28 cellular contexts compared by ENCODE assay signal in the genomic region with DNA sequence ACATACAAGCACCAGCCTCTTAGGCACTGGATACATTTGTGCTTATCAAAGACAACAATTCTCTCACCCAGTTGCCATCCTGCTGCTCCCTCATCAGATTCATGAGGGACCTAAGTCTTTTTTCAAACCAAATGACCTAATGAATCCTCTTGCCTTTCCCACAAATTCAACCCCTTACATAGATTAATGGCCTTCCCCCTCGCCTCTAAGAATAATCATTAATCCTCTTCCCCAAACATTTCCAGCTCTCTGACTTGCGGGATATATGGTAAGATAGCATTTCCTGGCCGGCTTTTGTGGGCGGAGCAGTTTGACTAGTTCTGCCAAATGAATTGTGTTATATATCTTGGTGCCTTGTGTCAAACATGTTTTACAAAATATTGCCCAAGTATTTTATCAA.
"Had no signal": no experiment of that assay in that cellular context is flagged by ENCODE, and none has a peak within 500 bp of the region (broad histone marks: within the 10 kb centered on the region; RNA-seq: fewer than 3 reads in every experiment).

No MANE protein-coding gene starts in this region.

- H3K4me1 Mint-ChIP-seq: naive B cell; natural killer cell; nephron progenitor cell; neural progenitor cell; stimulated activated naive B cell treated with anti-CD40 and anti-IgM and Interleukin-4, amounts not matched to agents 10 μg/mL and 1 μg/mL and 100 μg/mL, for 72 hours had no signal

- H3K4me3 Mint-ChIP-seq: mesothelial cell of epicardium; naive B cell; natural killer cell; nephron progenitor cell; neural progenitor cell; stimulated activated naive B cell treated with anti-CD40 and anti-IgM and Interleukin-4, amounts not matched to agents 10 μg/mL and 1 μg/mL and 100 μg/mL, for 72 hours; stimulated activated naive CD8-positive, alpha-beta T cell treated with anti-CD3 and anti-CD28 coated beads, Interleukin-15, Interleukin-2, amounts not matched to agents 100 ng/mL and 50 ng/mL, for 24 hours; type B pancreatic cell had no signal

- H3K9me3 ChIP-seq: left lung, lower lobe of right lung, neutrophil, right atrium auricular region, right lobe of liver, suprapubic skin, thoracic aorta, tibial artery, uterus had no signal

- H3K9ac ChIP-seq: neural progenitor cell, parathyroid adenoma had no signal

- H3K27me3 Mint-ChIP-seq: naive B cell; stimulated activated naive B cell treated with anti-CD40 and anti-IgM and Interleukin-4, amounts not matched to agents 10 μg/mL and 1 μg/mL and 100 μg/mL, for 72 hours; stimulated activated naive CD8-positive, alpha-beta T cell treated with anti-CD3 and anti-CD28 coated beads, Interleukin-15, Interleukin-2, amounts not matched to agents 100 ng/mL and 50 ng/mL, for 24 hours had no signal

- DNase-seq: kidney; left colon; left lung; lower lobe of right lung; mammary epithelial cell; mesenchymal stem cell; naive B cell; natural killer cell; nephron progenitor cell; occipital lobe; right lobe of liver; stimulated activated CD4-positive, alpha-beta T cell treated with anti-CD3 and anti-CD28 coated beads, Interleukin-12 subunit alpha, Interleukin-12 subunit beta, amount 100 ng/mL, for 4 hours; stimulated activated CD4-positive, alpha-beta T cell treated with anti-CD3 and anti-CD28 coated beads, Interleukin-15, amount 100 ng/mL, for 24 hours; stimulated activated CD4-positive, alpha-beta T cell treated with anti-CD3 and anti-CD28 coated beads, Interleukin-2, amount 100 ng/mL, for 24 hours; stimulated activated CD4-positive, alpha-beta T cell treated with anti-CD3 and anti-CD28 coated beads, Interleukin-4, amount 100 ng/mL, for 1 hour; stimulated activated naive B cell treated with anti-CD40 and anti-IgM and Interleukin-4, amounts not matched to agents 10 μg/mL and 1 μg/mL and 100 μg/mL, for 72 hours; tibial artery; uterus had no signal

- H2AFZ ChIP-seq: hepatocyte, neural progenitor cell, parathyroid adenoma had no signal

- H3K36me3 Mint-ChIP-seq: mesothelial cell of epicardium, natural killer cell, neural progenitor cell had no signal

- H3K27ac Mint-ChIP-seq: mesothelial cell of epicardium; naive B cell; natural killer cell; nephron progenitor cell; neural progenitor cell; stimulated activated naive B cell treated with anti-CD40 and anti-IgM and Interleukin-4, amounts not matched to agents 10 μg/mL and 1 μg/mL and 100 μg/mL, for 72 hours; stimulated activated naive CD8-positive, alpha-beta T cell treated with anti-CD3 and anti-CD28 coated beads, Interleukin-15, Interleukin-2, amounts not matched to agents 100 ng/mL and 50 ng/mL, for 24 hours; type B pancreatic cell had no signal

- H3K4me3 ChIP-seq: hepatocyte, left lung, lower lobe of right lung, neural progenitor cell, right atrium auricular region, right lobe of liver, suprapubic skin, thoracic aorta, tibial artery, uterus had no signal

- H3K27me3 ChIP-seq: hepatocyte, left lung, neural progenitor cell, neutrophil, right atrium auricular region, right lobe of liver, suprapubic skin, tibial artery, uterus had no signal

- H3K9me3 Mint-ChIP-seq: nephron progenitor cell; neural progenitor cell; stimulated activated naive CD8-positive, alpha-beta T cell treated with anti-CD3 and anti-CD28 coated beads, Interleukin-15, Interleukin-2, amounts not matched to agents 100 ng/mL and 50 ng/mL, for 24 hours had no signal

- ATAC-seq: left colon; left lung; lower lobe of right lung; natural killer cell; right lobe of liver; stimulated activated naive B cell treated with anti-CD40 and anti-IgM and Interleukin-4, amounts not matched to agents 10 μg/mL and 1 μg/mL and 100 μg/mL, for 72 hours had no signal

- FAIRE-seq: kidney had no signal

- H3K79me2 ChIP-seq: hepatocyte, parathyroid adenoma had no signal

- H3K27ac ChIP-seq: hepatocyte, left lung, lower lobe of right lung, neural progenitor cell, neutrophil, parathyroid adenoma, right atrium auricular region, right lobe of liver, suprapubic skin, thoracic aorta, tibial artery, uterus had no signal

- H3K4me1 ChIP-seq: left lung, lower lobe of right lung, neural progenitor cell, parathyroid adenoma, right atrium auricular region, right lobe of liver, suprapubic skin, tibial artery, uterus had no signal

- H3K36me3 ChIP-seq: left lung, lower lobe of right lung, neural progenitor cell, neutrophil, right atrium auricular region, right lobe of liver, suprapubic skin, thoracic aorta, tibial artery, uterus had no signal

- H3K4me2 ChIP-seq: hepatocyte, neural progenitor cell had no signal
